In the genomic region with DNA sequence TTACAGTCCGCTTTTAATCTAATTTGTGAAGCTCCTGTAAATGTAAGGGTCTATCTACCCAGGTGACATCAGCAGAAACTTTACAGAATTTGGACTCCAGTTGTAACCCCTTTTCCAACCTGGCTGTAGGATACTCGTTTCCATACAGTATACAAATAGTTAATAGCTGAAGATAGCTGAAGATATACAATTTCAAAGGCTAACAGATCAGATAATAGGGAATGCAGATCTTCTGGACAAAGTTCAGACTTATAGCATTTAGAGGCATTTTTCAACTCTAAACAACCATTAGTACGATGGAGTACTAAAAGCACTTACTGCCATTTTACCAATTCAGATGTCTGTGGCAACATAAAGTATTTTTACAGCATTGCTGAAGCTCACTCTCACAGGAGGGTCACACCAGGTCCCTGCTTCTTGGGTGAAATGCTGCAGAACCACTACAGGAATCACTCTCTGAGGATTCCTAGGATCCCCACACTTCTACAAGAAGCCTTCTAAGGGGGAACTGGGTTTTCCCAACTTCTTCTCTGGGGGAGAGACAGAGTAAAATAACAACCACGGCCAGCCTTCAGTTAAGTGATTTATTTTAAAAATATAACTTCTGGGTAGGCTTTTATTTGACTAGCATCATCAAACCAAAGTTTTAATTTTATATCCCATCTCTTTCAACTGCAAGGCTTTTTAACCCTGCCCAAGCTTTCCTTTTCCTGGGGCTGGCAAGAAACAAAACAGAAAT, we compare ENCODE assay signal across 9 cellular contexts. TPM values are rescaled to one million over a fixed set of nuclear protein-coding genes. Genes with fewer than 3 reads are reported as not detected.
DNase-seq lines count a peak whose midpoint lies in the region; ATAC-seq and TF ChIP-seq lines count a peak whose summit lies in the region.
"Had no signal": no experiment of that assay in that cellular context is flagged by ENCODE, and none has a peak within 500 bp of the region (broad histone marks: within the 10 kb centered on the region; RNA-seq: fewer than 3 reads in every experiment).

No MANE protein-coding gene starts in this region.

- peaks cover 10% of the 10 kb centered on the region for H3F3A ChIP-seq in PC-3 (ENCODE audit: low read length, unreplicated experiment)

- H3K36me3 ChIP-seq in DND-41 (ENCODE audit: insufficient read depth, low read length) (peaks cover 49% of the 10 kb centered on the region), PC-3 (ENCODE audit: low read depth, low read length) (peaks cover 50% of the 10 kb centered on the region)

- no TSS peak for BruUV-seq in PC-3 (replicated peaks; lab: Mats Ljungman, UMichigan)

- no peak for TF ChIP-seq CTCF in DND-41 (IDR thresholded peaks at IDR 0.05; ENCODE audit: borderline replicate concordance, extremely low read depth, low read length, poor library complexity, severe bottlenecking)
- no peak for TF ChIP-seq CTCF in PC-3 (conservative IDR thresholded peaks at IDR 0.05; ENCODE audit: low read depth, low read length)

- CTCF ChIA-PET in PC-3 (lab: Charles Lee): interaction anchor here (0.5 to 2.7 kb wide), 6 partner anchors 9 to 188 kb away, joined by 3 to 25 read pairs (median 4); no protein-coding TSS in a partner anchor

- ATAC-seq in DND-41 (ENCODE audit: insufficient read depth, low read depth) (no peak), PC-3 (no peak), HG02642 (IDR thresholded peaks at IDR 0.05; ENCODE audit: poor library complexity, unreplicated experiment) (no peak)

- H4K20me1 ChIP-seq in DND-41 (ENCODE audit: insufficient read depth, low read length) (peaks cover 50% of the 10 kb centered on the region), PC-3 (ENCODE audit: low read length) (peaks cover 43% of the 10 kb centered on the region)

- H3K9ac ChIP-seq in DND-41 (ENCODE audit: low read depth, low read length) (peak overlapping the region; percentile 11; the same call in 1 of the 2 replicates), PC-3 (ENCODE audit: low read length) (peak overlapping the region; percentile 24; the same call in 1 of the 2 replicates)

- H3K27me3 ChIP-seq in DND-41 (ENCODE audit: insufficient read depth, low read length, poor library complexity) (no peaks in the 10 kb centered on the region), PC-3 (ENCODE audit: low read length) (no peaks in the 10 kb centered on the region)

- H3K4me1 ChIP-seq in DND-41 (ENCODE audit: insufficient read depth, low read length) (peaks cover 61% of the 10 kb centered on the region), PC-3 (ENCODE audit: insufficient read depth, low read length) (peaks cover 47% of the 10 kb centered on the region)

- POLR2A ChIA-PET in PC-3 (lab: Charles Lee; ENCODE audit: unreplicated experiment): interaction anchor here (1.0 to 1.1 kb wide), 4 partner anchors 22 to 106 kb away, joined by 4 to 12 read pairs (median 4); a partner anchor contains a TSS

- DNase-seq in DND-41: no peak
- DNase-seq in PC-3: no peak
- peak; percentile 28 for DNase-seq in fibroblast of gingiva (ENCODE audit: low read depth)
- peak; percentile 31 for DNase-seq in renal cortical epithelial cell (ENCODE audit: low read depth)
- DNase-seq in kidney tubule cell (ENCODE audit: low spot score): no peak
- no peak for DNase-seq in globus pallidus (ENCODE audit: low spot score)
- DNase-seq: NCI-H446 had no signal

- peak overlapping the region; percentile 68 for H3K4me2 ChIP-seq in DND-41 (ENCODE audit: insufficient read depth, low read length)
- peak overlapping the region; percentile 96 for H3K4me2 ChIP-seq in PC-3 (ENCODE audit: low read length)

- intact Hi-C loops in PC-3 (cut with micrococcal nuclease): loop anchor here (2.0 kb wide), 1 partner anchor 28 kb away; no protein-coding TSS in a partner anchor

- H3K9me3 ChIP-seq in DND-41 (ENCODE audit: insufficient read depth, low read length, severe bottlenecking): no peaks in the 10 kb centered on the region
- no peaks in the 10 kb centered on the region for H3K9me3 ChIP-seq in PC-3 (ENCODE audit: low read length)

- H2AFZ ChIP-seq in DND-41 (ENCODE audit: low read depth, low read length) (no peak overlapping the region), PC-3 (ENCODE audit: low read length) (no peak overlapping the region)

- H3K9me2 ChIP-seq in PC-3 (replicated peaks; ENCODE audit: low read length): no peaks in the 10 kb centered on the region

- peak overlapping the region in 1 of 2 experiments; percentile 15; a peak in 1 of 4 replicates for H3K4me3 ChIP-seq in DND-41 (ENCODE audit: low read depth in 1 of 2, low read length in 2 of 2)
- H3K4me3 ChIP-seq in PC-3 (ENCODE audit: low read length): peak overlapping the region; percentile 80

- H3K27ac ChIP-seq in DND-41 (ENCODE audit: low read length) (no peak overlapping the region), PC-3 (ENCODE audit: low read length) (peak overlapping the region; percentile 40)
- H3K27ac ChIP-seq: VCaP had no signal

- peaks cover 73% of the 10 kb centered on the region for H3K79me2 ChIP-seq in DND-41 (ENCODE audit: insufficient read depth, low read length)
- H3K79me2 ChIP-seq in PC-3 (ENCODE audit: low read length): peaks cover 77% of the 10 kb centered on the region

RNA-seq across cellular contexts. Expression of a gene that starts 2.9 kb away (rescaled TPM):
- total RNA-seq in PC-3 (2014; rRNA removed) (70.1 and 78.1 TPM in 2 replicates), renal cortical epithelial cell (45.8 and 79.1 TPM in 2 replicates)

RNA-seq across cellular contexts. Expression of a gene that starts 21.9 kb away (rescaled TPM):
- total RNA-seq in PC-3 (2014; rRNA removed) (325 and 342 TPM in 2 replicates), renal cortical epithelial cell (348 and 471 TPM in 2 replicates)

RNA-seq across cellular contexts. Expression of a gene that starts 29.9 kb away (rescaled TPM):
- total RNA-seq in PC-3 (2014; rRNA removed) (31.6 and 53.4 TPM in 2 replicates), renal cortical epithelial cell (10.1 and 20.1 TPM in 2 replicates)

Comparison
In these comparisons a context has a peak if more than half of its experiments do, and no peak if none do; other contexts are left out.
1. DNase-seq: peak in fibroblast of gingiva (single experiment) and renal cortical epithelial cell (single experiment); none in DND-41 (single experiment), PC-3 (single experiment), kidney tubule cell (single experiment) and globus pallidus (single experiment).